1 cellular context compared by ENCODE assay signal in genomic region chr10:11638055-11638698, GRCh38.
A peak's percentile ranks its signal among the peaks of the same experiment; 100 is the strongest.
TF ChIP-seq lines count a peak whose summit lies in the region.

No MANE protein-coding gene starts in this region.

TF ChIP-seq in H1, 55 proteins besides CTCF, POLR2A, EP300 and RAD21 (continued from another document):
- TF ChIP-seq CHD7 (IDR thresholded peaks at IDR 0.05; ENCODE audit: insufficient replicate concordance, low read length) (no peak), RFX5 (IDR thresholded peaks at IDR 0.05; ENCODE audit: borderline replicate concordance, low read depth, low read length) (peak; percentile 91), CREB1 (IDR thresholded peaks at IDR 0.05) (peak; percentile 65)
